In the genomic region with DNA sequence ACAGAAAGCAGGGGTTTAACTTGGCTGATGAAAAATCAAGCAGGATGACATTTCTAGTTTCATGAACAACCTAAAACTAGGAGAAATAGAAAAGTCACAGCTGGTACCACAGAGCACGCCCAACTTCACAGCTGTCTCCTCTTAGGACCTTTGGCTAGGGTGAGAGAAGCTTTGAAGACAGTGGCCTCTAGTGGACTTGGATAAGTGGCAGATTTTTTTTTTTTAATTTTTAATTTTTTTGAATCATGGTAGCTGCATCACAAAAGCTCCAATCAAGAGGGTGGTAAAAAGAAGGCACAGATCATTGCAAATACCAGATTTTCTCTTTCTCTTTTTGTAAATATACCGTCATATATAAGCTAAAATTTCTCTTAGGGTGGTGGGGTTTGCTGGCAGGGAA, we compare ENCODE assay signal across 1 cellular context.
TF ChIP-seq lines count a peak whose summit lies in the region.

No MANE protein-coding gene starts in this region.

TF ChIP-seq in HepG2, 621 proteins besides CTCF, POLR2A, EP300 and RAD21:
- TF ChIP-seq ZNF318 (CRISPR knock-in tag; IDR thresholded peaks at IDR 0.05) (no peak), STAG1 (CRISPR knock-in tag; IDR thresholded peaks at IDR 0.05) (peak; percentile 29; the same call in 1 of the 2 replicates)
